Comparison of ENCODE assay signal across 23 cellular contexts in genomic region chr4:17492058-17492741, GRCh38. TPM values are rescaled to one million over a fixed set of nuclear protein-coding genes. Genes with fewer than 3 reads are reported as not detected.
DNase-seq lines count a peak whose midpoint lies in the region; ATAC-seq, FAIRE-seq and TF ChIP-seq lines count a peak whose summit lies in the region.
"Had no signal": no experiment of that assay in that cellular context is flagged by ENCODE, and none has a peak within 500 bp of the region (broad histone marks: within the 10 kb centered on the region; RNA-seq: fewer than 3 reads in every experiment).

No MANE protein-coding gene starts in this region.

- H3K36me3 ChIP-seq in right atrium auricular region (peaks cover 51% of the 10 kb centered on the region), adrenal gland (replicated peaks in 1 of 2) (peaks cover 0 to 43% of the 10 kb centered on the region in 2 donors), HepG2 (replicated peaks in 1 of 2; ENCODE audit: control insufficient read depth in 1 of 2, insufficient read depth in 2 of 2, low read length in 2 of 2) (peaks cover 37 to 78% of the 10 kb centered on the region in 2 experiments)

- intact Hi-C loops in Right ventricle myocardium superior (cut with DNase I): no loop called here
- intact Hi-C loops in adrenal gland (cut with DNase I): no loop called here
- intact Hi-C loops in HepG2 (cut with micrococcal nuclease; ENCODE audit: unreplicated experiment): no loop called here

- CTCF ChIA-PET in HepG2 (lab: Yijun Ruan, JAX; ENCODE audit: low intra/inter-chr PET ratio, low total read pairs): no interaction called here

- FAIRE-seq in HepG2 (lab: Jason Lieb, UNC): no peak

- no peaks in the 10 kb centered on the region for H3K9me3 ChIP-seq in right atrium auricular region
- no peaks in the 10 kb centered on the region for H3K9me3 ChIP-seq in adrenal gland (replicated peaks in 1 of 3)
- no peaks in the 10 kb centered on the region for H3K9me3 ChIP-seq in HepG2 (ENCODE audit: low read length)
- H3K9me3 ChIP-seq: HAP-1, upper lobe of left lung had no signal

- TF ChIP-seq EP300 in HepG2 (IDR thresholded peaks at IDR 0.05; ENCODE audit: low read depth in 2 of 2, low read length in 2 of 2) (no peak), HepG2 (CRISPR knock-in tag; IDR thresholded peaks at IDR 0.05; ENCODE audit: borderline replicate concordance) (no peak)

- H3K4me1 ChIP-seq in right atrium auricular region (no peaks in the 10 kb centered on the region), adrenal gland (replicated peaks in 1 of 2) (peaks cover 0 to 23% of the 10 kb centered on the region in 2 donors), HepG2 (ENCODE audit: insufficient read depth, low read length) (peaks cover 32% of the 10 kb centered on the region)
- H3K4me1 ChIP-seq: HAP-1 had no signal

- 60 to 81% (median 74%) methylated on average over 9 to 15 of the region's 15 CpGs for WGBS in adrenal gland, 4 donors
- 87% methylated on average over 7 of the region's 15 CpGs for WGBS in HepG2 (ENCODE audit: low lambda C conversion rate)

- TF ChIP-seq POLR2A in adrenal gland (IDR thresholded peaks at IDR 0.05) (no peak), HepG2 (IDR thresholded peaks at IDR 0.05; ENCODE audit: insufficient read depth in 1 of 2, low read depth in 2 of 2, low read length in 2 of 2) (no peak)

- TF ChIP-seq CTCF in right atrium auricular region (IDR thresholded peaks at IDR 0.05): no peak
- TF ChIP-seq CTCF in adrenal gland (IDR thresholded peaks at IDR 0.05): no peak
- TF ChIP-seq CTCF in HepG2 (CRISPR knock-in tag; IDR thresholded peaks at IDR 0.05): no peak
- TF ChIP-seq CTCF in GM13976 (IDR thresholded peaks at IDR 0.05; ENCODE audit: borderline replicate concordance, control extremely low read depth, extremely low read depth, insufficient read depth, missing control alignments): no peak

- peak; percentile 25 for ATAC-seq in Right ventricle myocardium superior (ENCODE audit: poor library complexity)
- no peak for ATAC-seq in HepG2
- ATAC-seq in GM18873 (IDR thresholded peaks at IDR 0.05; ENCODE audit: low FRiP score, unreplicated experiment): no peak
- no peak for ATAC-seq in GM19455 (IDR thresholded peaks at IDR 0.05; ENCODE audit: unreplicated experiment)
- ATAC-seq: stimulated activated naive CD8-positive, alpha-beta T cell treated with anti-CD3 and anti-CD28 coated beads, Interleukin-15, Interleukin-2, amounts not matched to agents 100 U/mL and 50 U/mL, for 24 hours had no signal

- no peak overlapping the region for H3K4me2 ChIP-seq in HepG2 (ENCODE audit: low read depth, low read length)

- H3K27me3 ChIP-seq in right atrium auricular region (no peaks in the 10 kb centered on the region), adrenal gland (no peaks in the 10 kb centered on the region), HepG2 (ENCODE audit: control insufficient read depth in 1 of 2, insufficient read depth in 2 of 2, low read length in 2 of 2) (no peaks in the 10 kb centered on the region)
- H3K27me3 ChIP-seq: upper lobe of left lung had no signal

- H3K79me2 ChIP-seq in HepG2 (ENCODE audit: insufficient read depth, low read length): peaks cover 2% of the 10 kb centered on the region

- no peak overlapping the region for H3K4me3 ChIP-seq in right atrium auricular region
- no peak overlapping the region for H3K4me3 ChIP-seq in adrenal gland
- H3K4me3 ChIP-seq in HepG2 (replicated peaks in 1 of 3; ENCODE audit: insufficient read depth in 1 of 3, low read depth in 2 of 3, low read length in 3 of 3): no peak overlapping the region
- H3K4me3 ChIP-seq: HAP-1, upper lobe of left lung had no signal

- DNase-seq in Right ventricle myocardium superior (no peak), right atrium auricular region (ENCODE audit: low spot score) (no peak), adrenal gland (peak; percentile 27 to 73 (median 57)), HepG2 (ENCODE audit: low spot score) (no peak), hippocampal formation (lab: John Stamatoyannopoulos, UW) (no peak), GM13976 (ENCODE audit: low spot score) (no peak)
- DNase-seq: activated naive CD4-positive, alpha-beta T cell; aorta; CD8-positive, alpha-beta memory T cell; hypothalamus; KBM-7; kidney glomerular epithelial cell; NCI-H1048; NCI-H2171; retina; stimulated activated naive CD8-positive, alpha-beta T cell treated with anti-CD3 and anti-CD28 coated beads, Interleukin-15, Interleukin-2, amounts not matched to agents 100 U/mL and 50 U/mL, for 24 hours had no signal

- no peak for TF ChIP-seq RAD21 in HepG2 (CRISPR knock-in tag; IDR thresholded peaks at IDR 0.05)

- peaks cover 10% of the 10 kb centered on the region; the same call in 1 of the 2 replicates for H4K20me1 ChIP-seq in HepG2 (ENCODE audit: insufficient read depth, low read length)

- H3K27ac ChIP-seq in right atrium auricular region (no peak overlapping the region), adrenal gland (peak overlapping the region in 1 of 5 donors; percentile 46), HepG2 (ENCODE audit: extremely low read length, insufficient read depth, low read length) (no peak overlapping the region)

- H2AFZ ChIP-seq in HepG2 (ENCODE audit: low read length): no peak overlapping the region

- BruUV-seq in HepG2 (replicated peaks; lab: Mats Ljungman, UMichigan): no TSS peak

- in situ Hi-C loops in HepG2 (cut with HindIII; ENCODE audit: extremely low pct_ligation_motif_present, low pct_unique_long_range_greater_than_20kb) (no loop called here), GM13976 (cut with MboI; ENCODE audit: low sequenced_read_pairs, unreplicated experiment) (no loop called here)

- H3K9ac ChIP-seq in HepG2 (ENCODE audit: insufficient read depth, low read depth, low read length): no peak overlapping the region

- POLR2A ChIA-PET in HepG2 (lab: Yijun Ruan, JAX): no interaction called here

TF ChIP-seq in HepG2, 621 proteins besides CTCF, POLR2A, EP300 and RAD21 (continues in another document):
- TF ChIP-seq ZBTB38 (CRISPR knock-in tag; IDR thresholded peaks at IDR 0.05) (no peak), KLF13 (CRISPR knock-in tag; IDR thresholded peaks at IDR 0.05) (no peak), ZNF790 (CRISPR knock-in tag; IDR thresholded peaks at IDR 0.05; ENCODE audit: borderline replicate concordance) (no peak), SRY (CRISPR knock-in tag; IDR thresholded peaks at IDR 0.05) (no peak), AGO2 (optimal IDR thresholded peaks at IDR 0.05; ENCODE audit: low read depth, low read length) (peak; percentile 44)

RNA-seq across cellular contexts. Expression of gene QDPR, which starts 19.7 kb away (rescaled TPM):
- 51.0 TPM for total RNA-seq in Right ventricle myocardium superior
- total RNA-seq in right atrium auricular region: 10 to 100 TPM in 1 of 2 donors, 1 to 10 TPM in 1; 5.8 to 14.8 TPM
- 10 to 100 TPM; 23.3 to 79.4 (median 41.8) TPM for total RNA-seq in adrenal gland
- polyA plus RNA-seq in adrenal gland: 10 to 100 TPM; 44.0 to 86.2 (median 47.7) TPM
- total RNA-seq in HepG2 (2016; rRNA removed; fragmentation: Illumina TruSeq; extraction: Trizol): 9.9 and 32.4 TPM in 2 replicates
- 5.2 and 5.9 TPM in 2 replicates for total RNA-seq in HepG2 (2016; cell fraction: cytosol; rRNA removed; fragmentation: Illumina TruSeq; extraction: Trizol; ENCODE audit: low read depth)
- total RNA-seq in HepG2 (2016; cell fraction: insoluble cytoplasmic fraction; rRNA removed; fragmentation: Illumina TruSeq; extraction: Trizol): 10.8 and 29.3 TPM in 2 replicates
- total RNA-seq in HepG2 (2016; cell fraction: membrane; rRNA removed; fragmentation: Illumina TruSeq; extraction: Trizol): 21.9 and 22.0 TPM in 2 replicates
- total RNA-seq in HepG2 (2016; cell fraction: nucleus; rRNA removed; fragmentation: Illumina TruSeq; extraction: Trizol): 16.5 and 17.7 TPM in 2 replicates
- polyA plus RNA-seq in HepG2 (2011; rRNA removed): 84.0 and 95.5 TPM in 2 replicates
- polyA plus RNA-seq in HepG2 (2011; cell fraction: cytosol; rRNA removed): 88.8 and 113 TPM in 2 replicates
- 38.4 and 46.2 TPM in 2 replicates for polyA plus RNA-seq in HepG2 (2011; cell fraction: nucleus; rRNA removed)
- 78.4 and 108 TPM in 2 replicates for polyA plus RNA-seq in HepG2 (2012)
- polyA plus RNA-seq in HepG2 (2016; cell fraction: cytosol; fragmentation: Illumina TruSeq; extraction: Trizol; ENCODE audit: low read depth): 28.6 and 35.0 TPM in 2 replicates
- 102 and 112 TPM in 2 replicates for polyA plus RNA-seq in HepG2 (2016; cell fraction: insoluble cytoplasmic fraction; fragmentation: Illumina TruSeq; extraction: Trizol; ENCODE audit: low read depth)
- 43.5 and 45.2 TPM in 2 replicates for polyA plus RNA-seq in HepG2 (2016; cell fraction: membrane; fragmentation: Illumina TruSeq; extraction: Trizol; ENCODE audit: low read depth)
- 50.5 and 56.3 TPM in 2 replicates for polyA plus RNA-seq in HepG2 (2016; cell fraction: nucleus; fragmentation: Illumina TruSeq; extraction: Trizol; ENCODE audit: insufficient read depth, low read depth)
- polyA minus RNA-seq in HepG2 (2011; rRNA and poly(A)+ RNA removed; ENCODE audit: low replicate concordance): 32.0 and 89.7 TPM in 2 replicates
- 39.3 and 42.6 TPM in 2 replicates for polyA minus RNA-seq in HepG2 (2011; cell fraction: cytosol; rRNA and poly(A)+ RNA removed)
- 66.9 and 70.4 TPM in 2 replicates for polyA minus RNA-seq in HepG2 (2011; cell fraction: nucleus; rRNA and poly(A)+ RNA removed)

RNA-seq across cellular contexts. Expression of gene CLRN2, which starts 22.8 kb away (rescaled TPM):
- total RNA-seq in Right ventricle myocardium superior (not detected), right atrium auricular region (not detected), adrenal gland (not detected), HepG2 (2016; rRNA removed; fragmentation: Illumina TruSeq; extraction: Trizol) (not detected in 2 replicates)
- polyA plus RNA-seq in adrenal gland (not detected), HepG2 (2011; rRNA removed) (not detected in 2 replicates)
- total RNA-seq in HepG2 (2016; cell fraction: cytosol; rRNA removed; fragmentation: Illumina TruSeq; extraction: Trizol; ENCODE audit: low read depth): not detected in 2 replicates
- total RNA-seq in HepG2 (2016; cell fraction: insoluble cytoplasmic fraction; rRNA removed; fragmentation: Illumina TruSeq; extraction: Trizol): not detected in 2 replicates
- total RNA-seq in HepG2 (2016; cell fraction: membrane; rRNA removed; fragmentation: Illumina TruSeq; extraction: Trizol): not detected in 2 replicates
- total RNA-seq in HepG2 (2016; cell fraction: nucleus; rRNA removed; fragmentation: Illumina TruSeq; extraction: Trizol): not detected in 2 replicates
- not detected in 2 replicates for polyA plus RNA-seq in HepG2 (2011; cell fraction: cytosol; rRNA removed)
- polyA plus RNA-seq in HepG2 (2011; cell fraction: nucleus; rRNA removed): 0.31 TPM in 1 of 2 replicates, not detected in the other
- 0.27 TPM in 1 of 2 replicates, not detected in the other for polyA plus RNA-seq in HepG2 (2012)
- polyA plus RNA-seq in HepG2 (2016; cell fraction: cytosol; fragmentation: Illumina TruSeq; extraction: Trizol; ENCODE audit: low read depth): not detected in 2 replicates
- not detected in 2 replicates for polyA plus RNA-seq in HepG2 (2016; cell fraction: insoluble cytoplasmic fraction; fragmentation: Illumina TruSeq; extraction: Trizol; ENCODE audit: low read depth)
- not detected in 2 replicates for polyA plus RNA-seq in HepG2 (2016; cell fraction: membrane; fragmentation: Illumina TruSeq; extraction: Trizol; ENCODE audit: low read depth)
- polyA plus RNA-seq in HepG2 (2016; cell fraction: nucleus; fragmentation: Illumina TruSeq; extraction: Trizol; ENCODE audit: insufficient read depth, low read depth): not detected in 2 replicates
- not detected in 2 replicates for polyA minus RNA-seq in HepG2 (2011; rRNA and poly(A)+ RNA removed; ENCODE audit: low replicate concordance)
- not detected in 2 replicates for polyA minus RNA-seq in HepG2 (2011; cell fraction: cytosol; rRNA and poly(A)+ RNA removed)
- not detected in 2 replicates for polyA minus RNA-seq in HepG2 (2011; cell fraction: nucleus; rRNA and poly(A)+ RNA removed)
- total RNA-seq: aorta; CD8-positive, alpha-beta memory T cell; chondrocyte; Daoy; mononuclear cell; upper lobe of left lung had no signal
- polyA plus RNA-seq: aorta; CD8-positive, alpha-beta memory T cell had no signal

Comparison
In these comparisons a context has a peak if more than half of its experiments do, and no peak if none do; other contexts are left out.
1. DNase-seq: peak in adrenal gland (7 of 7); none in Right ventricle myocardium superior (single experiment), right atrium auricular region (single experiment), HepG2 (single experiment), hippocampal formation (0 of 2) and GM13976 (single experiment).